Comparison of ENCODE assay signal across 1 cellular context in the genomic region with DNA sequence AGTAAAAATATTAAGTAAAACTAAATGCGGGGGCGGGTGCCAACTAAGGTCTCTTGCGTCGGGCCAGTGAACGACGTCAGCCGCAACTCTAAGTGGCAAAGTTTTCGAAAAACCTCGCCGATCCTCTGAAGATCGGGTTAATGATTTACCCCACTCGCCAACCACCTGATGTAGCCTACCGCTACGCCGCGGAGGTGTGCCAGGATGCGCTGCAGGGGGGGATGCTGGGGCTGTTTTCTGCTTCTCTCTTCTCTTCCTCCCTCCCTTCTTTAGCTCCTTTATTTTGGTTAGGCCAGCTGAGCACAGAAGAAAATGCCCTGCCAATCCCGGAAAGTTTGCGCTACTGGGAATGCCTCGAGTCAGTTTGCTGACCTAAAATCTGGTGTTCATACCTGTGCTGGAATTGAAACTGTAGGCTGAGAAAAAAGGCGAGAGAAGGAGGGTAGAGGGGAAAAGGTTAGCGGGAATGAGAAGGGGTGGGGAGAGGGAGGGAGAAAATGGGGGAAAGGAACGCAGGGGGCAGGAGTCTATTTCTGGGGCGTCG.
TF ChIP-seq lines count a peak whose summit lies in the region.

No MANE protein-coding gene starts in this region.

TF ChIP-seq in SK-N-SH, 30 proteins besides CTCF, POLR2A, EP300 and RAD21:
- TF ChIP-seq REST (IDR thresholded peaks at IDR 0.05; ENCODE audit: low read depth, low read length) (no peak), JUND (IDR thresholded peaks at IDR 0.05) (no peak), TEAD4 (IDR thresholded peaks at IDR 0.05; ENCODE audit: borderline replicate concordance, insufficient read depth) (no peak), MXI1 (IDR thresholded peaks at IDR 0.05; ENCODE audit: low read depth, low read length) (no peak), TAF1 (IDR thresholded peaks at IDR 0.05; ENCODE audit: borderline replicate concordance, low read depth, low read length) (no peak), NRF1 (IDR thresholded peaks at IDR 0.05; ENCODE audit: low read depth, low read length) (no peak), ELF1 (IDR thresholded peaks at IDR 0.05) (no peak), SMC3 (IDR thresholded peaks at IDR 0.05; ENCODE audit: low read depth, low read length) (no peak), TCF12 (IDR thresholded peaks at IDR 0.05) (no peak), FOXJ3 (CRISPR knock-in tag; IDR thresholded peaks at IDR 0.05) (no peak), RFX5 (IDR thresholded peaks at IDR 0.05; ENCODE audit: low read length) (no peak)
- TF ChIP-seq, protein P1, sequence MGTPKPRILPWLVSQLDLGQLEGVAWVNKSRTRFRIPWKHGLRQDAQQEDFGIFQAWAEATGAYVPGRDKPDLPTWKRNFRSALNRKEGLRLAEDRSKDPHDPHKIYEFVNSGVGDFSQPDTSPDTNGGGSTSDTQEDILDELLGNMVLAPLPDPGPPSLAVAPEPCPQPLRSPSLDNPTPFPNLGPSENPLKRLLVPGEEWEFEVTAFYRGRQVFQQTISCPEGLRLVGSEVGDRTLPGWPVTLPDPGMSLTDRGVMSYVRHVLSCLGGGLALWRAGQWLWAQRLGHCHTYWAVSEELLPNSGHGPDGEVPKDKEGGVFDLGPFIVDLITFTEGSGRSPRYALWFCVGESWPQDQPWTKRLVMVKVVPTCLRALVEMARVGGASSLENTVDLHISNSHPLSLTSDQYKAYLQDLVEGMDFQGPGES (IDR thresholded peaks at IDR 0.05; ENCODE audit: low read depth, low read length), result no peak
